In genomic region chr2:220969348-220969747, GRCh38 we compare ENCODE assay signal across 20 cellular contexts.
"Had no signal": no experiment of that assay in that cellular context is flagged by ENCODE, and none has a peak within 500 bp of the region (broad histone marks: within the 10 kb centered on the region; RNA-seq: fewer than 3 reads in every experiment).

No MANE protein-coding gene starts in this region.

- H2AFZ ChIP-seq: parathyroid adenoma had no signal

- H3K4me1 ChIP-seq: gastroesophageal sphincter, heart right ventricle, parathyroid adenoma, tibial nerve had no signal

- H3K79me2 ChIP-seq: parathyroid adenoma had no signal

- H3K9me3 ChIP-seq: gastroesophageal sphincter, heart right ventricle, neutrophil, tibial nerve had no signal

- H3K27me3 ChIP-seq: gastroesophageal sphincter, heart right ventricle, neutrophil, tibial nerve had no signal

- DNase-seq: activated CD4-positive, alpha-beta T cell treated with anti-CD3 and anti-CD28 coated beads for 4 hours; activated CD8-positive, alpha-beta memory T cell treated with anti-CD3 and anti-CD28 coated beads, Interleukin-2, amount 50 U/mL, for 4 hours; activated CD8-positive, alpha-beta T cell treated with anti-CD3 and anti-CD28 coated beads for 36 hours; activated gamma-delta T cell; activated T-cell treated with anti-CD3 and anti-CD28 coated beads, Interleukin-2, amount 50 U/mL, for 72 hours; effector memory CD8-positive, alpha-beta T cell; heart right ventricle; naive thymus-derived CD8-positive, alpha-beta T cell; stimulated activated CD4-positive, alpha-beta T cell treated with anti-CD3 and anti-CD28 coated beads, Interleukin-4, amount 100 ng/mL, for 24 hours; stimulated activated naive CD4-positive, alpha-beta T cell; T-helper 2 cell had no signal

- H3K36me3 Mint-ChIP-seq: activated naive CD8-positive, alpha-beta T cell; naive thymus-derived CD8-positive, alpha-beta T cell; WTC11 had no signal

- H3K4me1 Mint-ChIP-seq: WTC11 had no signal

- H3K9me3 Mint-ChIP-seq: activated CD8-positive, alpha-beta T cell treated with anti-CD3 and anti-CD28 coated beads for 36 hours; activated T-cell treated with anti-CD3 and anti-CD28 coated beads, Interleukin-2, amount 50 U/mL, for 72 hours; effector memory CD8-positive, alpha-beta T cell; WTC11 had no signal

- H3K4me3 Mint-ChIP-seq: activated CD8-positive, alpha-beta T cell treated with anti-CD3 and anti-CD28 coated beads for 36 hours; activated naive CD8-positive, alpha-beta T cell; activated T-cell treated with anti-CD3 and anti-CD28 coated beads, Interleukin-2, amount 50 U/mL, for 72 hours; dendritic cell treated with granulocyte-macrophage colony-stimulating factor and Interleukin-4, amounts not matched to agents 40 ng/mL and 50 ng/mL, for 4 days; effector memory CD8-positive, alpha-beta T cell; naive thymus-derived CD8-positive, alpha-beta T cell; WTC11 had no signal

- H3K36me3 ChIP-seq: gastroesophageal sphincter, heart right ventricle, neutrophil, tibial nerve had no signal

- H3K27ac ChIP-seq: gastroesophageal sphincter, heart right ventricle, neutrophil, parathyroid adenoma, skin epidermis, tibial nerve had no signal

- H3K27ac Mint-ChIP-seq: activated CD8-positive, alpha-beta T cell treated with anti-CD3 and anti-CD28 coated beads for 36 hours; activated naive CD8-positive, alpha-beta T cell; activated T-cell treated with anti-CD3 and anti-CD28 coated beads, Interleukin-2, amount 50 U/mL, for 72 hours; dendritic cell treated with granulocyte-macrophage colony-stimulating factor and Interleukin-4, amounts not matched to agents 40 ng/mL and 50 ng/mL, for 4 days; effector memory CD8-positive, alpha-beta T cell; naive thymus-derived CD8-positive, alpha-beta T cell; WTC11 had no signal

- H3K4me3 ChIP-seq: gastroesophageal sphincter, heart right ventricle, lung, skin epidermis, tibial nerve had no signal

- H3K27me3 Mint-ChIP-seq: dendritic cell treated with granulocyte-macrophage colony-stimulating factor and Interleukin-4, amounts not matched to agents 40 ng/mL and 50 ng/mL, for 4 days had no signal

- ATAC-seq: activated CD8-positive, alpha-beta T cell treated with anti-CD3 and anti-CD28 coated beads for 36 hours; activated T-cell treated with anti-CD3 and anti-CD28 coated beads, Interleukin-2, amount 50 U/mL, for 72 hours; effector memory CD8-positive, alpha-beta T cell; gastroesophageal sphincter; heart right ventricle; naive thymus-derived CD8-positive, alpha-beta T cell; WTC11 had no signal

- H3K9ac ChIP-seq: parathyroid adenoma had no signal
